1 cellular context compared by ENCODE assay signal in genomic region chr13:22880756-22881701, GRCh38.
TF ChIP-seq lines count a peak whose summit lies in the region.

No MANE protein-coding gene starts in this region.

TF ChIP-seq in GM23338, 12 proteins besides CTCF, POLR2A, EP300 and RAD21 (continued from another document):
- no peak for TF ChIP-seq REST (IDR thresholded peaks at IDR 0.05; ENCODE audit: unreplicated experiment)
